In genomic region chr7:90157331-90157730, GRCh38 we compare ENCODE assay signal across 2 cellular contexts. TPM values are rescaled to one million over a fixed set of nuclear protein-coding genes. Genes with fewer than 3 reads are reported as not detected.
"Had no signal": no experiment of that assay in that cellular context is flagged by ENCODE, and none has a peak within 500 bp of the region (broad histone marks: within the 10 kb centered on the region; RNA-seq: fewer than 3 reads in every experiment).

No MANE protein-coding gene starts in this region.

RNA-seq across cellular contexts. Expression of gene STEAP1, which starts 3.1 kb away (rescaled TPM):
- total RNA-seq: T-helper 2 cell treated with Interferon-gamma antibody and Interleukin-4, amounts not matched to agents 100 ng/mL and 5 ng/mL, for 36 hours had no signal

RNA-seq across cellular contexts. Expression of gene STEAP2, which starts 54.2 kb away (rescaled TPM):
- total RNA-seq: activated T-helper 2 cell treated with anti-CD3 and anti-CD28 coated beads, Interferon-gamma antibody, Interleukin-2, Interleukin-4, amounts not matched to agents 10 μg/mL and 5 μg/mL and 100 μg/mL, durations not matched to agents 14 hours and 24 hours and 36 hours had no signal
